In genomic region chr2:35116151-35116550, GRCh38 we compare ENCODE assay signal across 19 cellular contexts.
A peak's percentile ranks its signal among the peaks of the same experiment; 100 is the strongest.
DNase-seq lines count a peak whose midpoint lies in the region; ATAC-seq, FAIRE-seq and TF ChIP-seq lines count a peak whose summit lies in the region.
"Had no signal": no experiment of that assay in that cellular context is flagged by ENCODE, and none has a peak within 500 bp of the region (broad histone marks: within the 10 kb centered on the region; RNA-seq: fewer than 3 reads in every experiment).

No MANE protein-coding gene starts in this region.

- H3K4me3 Mint-ChIP-seq in activated CD4-positive, alpha-beta T cell treated with anti-CD3 and anti-CD28 coated beads for 36 hours = no peak overlapping the region
- H3K4me3 Mint-ChIP-seq: B cell; CD8-positive, alpha-beta T cell; HFFc6; IgD-negative memory B cell had no signal

- H2AFZ ChIP-seq in MM.1S (ENCODE audit: low read length) = peak overlapping the region; percentile 59

- H3K9me2 ChIP-seq in MM.1S (replicated peaks; ENCODE audit: insufficient read depth, low read length) = no peaks in the 10 kb centered on the region

- H3K9ac ChIP-seq in MM.1S (ENCODE audit: low read length) = no peak overlapping the region
- H3K9ac ChIP-seq: BLaER1 treated with 17β-estradiol and CSF1 and Interleukin-3, amounts not matched to agents 10 nM and 100 nM had no signal

- no peak for ATAC-seq in activated CD4-positive, alpha-beta T cell treated with anti-CD3 and anti-CD28 coated beads for 36 hours
- no peak for ATAC-seq in HG03196 (IDR thresholded peaks at IDR 0.05; ENCODE audit: unreplicated experiment)
- ATAC-seq: CD8-positive, alpha-beta T cell; HCT116; HepG2 had no signal

- no peak overlapping the region for H3K4me3 ChIP-seq in MM.1S (ENCODE audit: low read length)
- no peak overlapping the region for H3K4me3 ChIP-seq in bronchial epithelial cell (ENCODE audit: low read depth, low read length)
- H3K4me3 ChIP-seq in esophagus squamous epithelium = no peak overlapping the region
- H3K4me3 ChIP-seq: BLaER1 treated with 17β-estradiol and CSF1 and Interleukin-3, amounts not matched to agents 10 nM and 100 nM had no signal

- H3K9me3 ChIP-seq in MM.1S (replicated peaks; ENCODE audit: insufficient read depth, low read length) = no peaks in the 10 kb centered on the region
- H3K9me3 ChIP-seq in esophagus squamous epithelium = no peaks in the 10 kb centered on the region
- H3K9me3 ChIP-seq: BLaER1 treated with 17β-estradiol and CSF1 and Interleukin-3, amounts not matched to agents 10 nM and 100 nM had no signal

- DNase-seq in DMS53 treated with DMSO at 0.1 percent for 48 hours (lab: John Stamatoyannopoulos, UW; ENCODE audit: unreplicated experiment) (peak; percentile 63), MM.1S (peak; percentile 84), bronchial epithelial cell (ENCODE audit: low read depth) (no peak), esophagus squamous epithelium (lab: John Stamatoyannopoulos, UW) (no peak)
- DNase-seq in activated CD4-positive, alpha-beta T cell treated with anti-CD3 and anti-CD28 coated beads for 36 hours = no peak
- no peak for DNase-seq in stimulated activated CD4-positive, alpha-beta T cell treated with anti-CD3 and anti-CD28 coated beads, Interleukin-12 subunit alpha, Interleukin-12 subunit beta, amount 100 ng/mL, for 4 hours
- DNase-seq: CD8-positive, alpha-beta T cell; DMS 273 treated with DMSO at 0.1 percent for 48 hours; DMS79; GDM1; GOT3; H7; HFFc6 had no signal

- 0 out of 2 replicates have a peak, but pooled peaks cover 8% of the 10 kb centered on the region for H3F3A ChIP-seq in MM.1S (ENCODE audit: insufficient read depth, low read length)

- H3K27ac ChIP-seq in MM.1S (ENCODE audit: low read length) (peak overlapping the region; percentile 58; the same call in 1 of the 2 replicates), esophagus squamous epithelium (peak overlapping the region in 3 of 4 donors; percentile 51 to 67 (median 64))
- H3K27ac ChIP-seq: BLaER1 treated with 17β-estradiol and CSF1 and Interleukin-3, amounts not matched to agents 10 nM and 100 nM had no signal

- intact Hi-C loops in esophagus squamous epithelium (cut with DNase I) = no loop called here
- intact Hi-C loops in activated CD4-positive, alpha-beta T cell treated with anti-CD3 and anti-CD28 coated beads for 36 hours (cut with DNase I, micrococcal nuclease) = no loop called here

- H3K4me1 Mint-ChIP-seq in activated CD4-positive, alpha-beta T cell treated with anti-CD3 and anti-CD28 coated beads for 36 hours = no peaks in the 10 kb centered on the region
- H3K4me1 Mint-ChIP-seq: B cell, IgD-negative memory B cell had no signal

- POLR2A ChIA-PET in activated CD4-positive, alpha-beta T cell treated with anti-CD3 and anti-CD28 coated beads for 36 hours (lab: Charles Lee) = no interaction called here

- no peak overlapping the region for H3K27ac Mint-ChIP-seq in activated CD4-positive, alpha-beta T cell treated with anti-CD3 and anti-CD28 coated beads for 36 hours
- H3K27ac Mint-ChIP-seq: B cell; CD8-positive, alpha-beta T cell; HFFc6; IgD-negative memory B cell had no signal

- no peaks in the 10 kb centered on the region for H3K36me3 Mint-ChIP-seq in activated CD4-positive, alpha-beta T cell treated with anti-CD3 and anti-CD28 coated beads for 36 hours (ENCODE audit: low read depth)
- H3K36me3 Mint-ChIP-seq: CD8-positive, alpha-beta T cell; IgD-negative memory B cell had no signal

- no peak for TF ChIP-seq CTCF in MM.1S (IDR thresholded peaks at IDR 0.05; ENCODE audit: low read length)
- TF ChIP-seq CTCF in bronchial epithelial cell (IDR thresholded peaks at IDR 0.05; ENCODE audit: insufficient read depth, low read length, severe bottlenecking) = no peak
- no peak for TF ChIP-seq CTCF in esophagus squamous epithelium (IDR thresholded peaks at IDR 0.05)

- CTCF ChIA-PET in activated CD4-positive, alpha-beta T cell treated with anti-CD3 and anti-CD28 coated beads for 36 hours (lab: Charles Lee) = no interaction called here

- H3K79me2 ChIP-seq in MM.1S (ENCODE audit: low read length) = no peaks in the 10 kb centered on the region

- H4K20me1 ChIP-seq in MM.1S (ENCODE audit: insufficient read depth, low read length) = no peaks in the 10 kb centered on the region
- H4K20me1 ChIP-seq: BLaER1 treated with 17β-estradiol and CSF1 and Interleukin-3, amounts not matched to agents 10 nM and 100 nM had no signal

- TF ChIP-seq POLR2A in esophagus squamous epithelium (IDR thresholded peaks at IDR 0.05) = no peak

- FAIRE-seq in bronchial epithelial cell (lab: Jason Lieb, UNC) = peak; percentile 60
- FAIRE-seq: HepG2 had no signal

- H3K4me2 ChIP-seq in MM.1S (ENCODE audit: low read depth, low read length) = peak overlapping the region; percentile 18
- H3K4me2 ChIP-seq: BLaER1 treated with 17β-estradiol and CSF1 and Interleukin-3, amounts not matched to agents 10 nM and 100 nM had no signal

- H3K9me3 Mint-ChIP-seq in activated CD4-positive, alpha-beta T cell treated with anti-CD3 and anti-CD28 coated beads for 36 hours (ENCODE audit: low read depth) = peaks cover 13% of the 10 kb centered on the region

- no peaks in the 10 kb centered on the region for H3K36me3 ChIP-seq in MM.1S (replicated peaks; ENCODE audit: insufficient read depth, low read length)
- H3K36me3 ChIP-seq in bronchial epithelial cell (ENCODE audit: control insufficient read depth, insufficient read depth, low read length) = no peaks in the 10 kb centered on the region
- H3K36me3 ChIP-seq in esophagus squamous epithelium = no peaks in the 10 kb centered on the region
- H3K36me3 ChIP-seq: BLaER1 treated with 17β-estradiol and CSF1 and Interleukin-3, amounts not matched to agents 10 nM and 100 nM had no signal

- no peaks in the 10 kb centered on the region for H3K27me3 Mint-ChIP-seq in activated CD4-positive, alpha-beta T cell treated with anti-CD3 and anti-CD28 coated beads for 36 hours
- H3K27me3 Mint-ChIP-seq: B cell, IgD-negative memory B cell had no signal

- peaks cover 24% of the 10 kb centered on the region for H3K4me1 ChIP-seq in MM.1S (ENCODE audit: low read length)
- H3K4me1 ChIP-seq in esophagus squamous epithelium = peaks cover 0 to 21% (median 7%) of the 10 kb centered on the region in 3 donors
- H3K4me1 ChIP-seq: BLaER1 treated with 17β-estradiol and CSF1 and Interleukin-3, amounts not matched to agents 10 nM and 100 nM had no signal

- H3K27me3 ChIP-seq in MM.1S (replicated peaks; ENCODE audit: insufficient read depth, low read length) = no peaks in the 10 kb centered on the region
- no peaks in the 10 kb centered on the region for H3K27me3 ChIP-seq in bronchial epithelial cell (ENCODE audit: control insufficient read depth, insufficient read depth, low read length)
- H3K27me3 ChIP-seq in esophagus squamous epithelium = no peaks in the 10 kb centered on the region
- H3K27me3 ChIP-seq: BLaER1 treated with 17β-estradiol and CSF1 and Interleukin-3, amounts not matched to agents 10 nM and 100 nM had no signal

Comparison
In these comparisons a context has a peak if more than half of its experiments do, and no peak if none do; other contexts are left out.
1. DNase-seq: peak in DMS53 treated with DMSO at 0.1 percent for 48 hours (single experiment) and MM.1S (single experiment); none in bronchial epithelial cell (single experiment), esophagus squamous epithelium (single experiment), activated CD4-positive, alpha-beta T cell treated with anti-CD3 and anti-CD28 coated beads for 36 hours (single experiment) and stimulated activated CD4-positive, alpha-beta T cell treated with anti-CD3 and anti-CD28 coated beads, Interleukin-12 subunit alpha, Interleukin-12 subunit beta, amount 100 ng/mL, for 4 hours (single experiment).